1 cellular context compared by ENCODE assay signal in the genomic region with DNA sequence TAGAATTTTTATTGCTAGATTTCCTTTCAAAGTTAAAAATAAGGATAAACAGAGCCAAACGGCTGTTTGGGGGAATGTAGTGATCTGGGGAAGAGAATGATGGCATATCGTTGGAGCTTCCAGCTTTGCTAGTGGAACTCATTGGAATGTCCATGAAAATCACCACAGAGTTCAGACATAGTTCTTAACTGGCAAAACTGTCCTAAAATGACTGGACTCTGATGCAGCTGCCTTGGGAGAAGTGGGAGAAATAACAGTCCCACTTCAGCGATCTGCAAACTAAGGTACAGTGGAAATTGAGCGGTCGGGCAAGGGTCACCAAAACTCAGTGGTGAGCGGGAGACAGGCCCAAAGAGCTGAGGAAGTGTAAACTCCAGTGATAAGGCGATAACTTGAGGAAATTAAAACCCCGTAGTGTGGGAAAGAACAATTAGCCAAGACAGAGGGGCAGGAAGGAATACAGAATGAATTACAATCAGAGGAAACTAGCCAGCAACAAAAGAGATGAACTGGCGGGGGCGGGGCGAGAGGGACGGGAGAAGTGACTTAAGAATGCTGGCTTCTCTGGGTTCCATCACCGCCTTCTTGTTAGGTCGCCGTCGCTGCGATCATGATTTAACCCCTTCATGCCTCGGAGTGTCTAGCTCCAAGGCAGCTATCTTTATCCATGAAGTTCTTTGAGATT.
TF ChIP-seq lines count a peak whose summit lies in the region.

No MANE protein-coding gene starts in this region.

TF ChIP-seq in endothelial cell of umbilical vein, 7 proteins besides CTCF, POLR2A, EP300 and RAD21 (continued from another document):
- TF ChIP-seq MAX (IDR thresholded peaks at IDR 0.05; ENCODE audit: insufficient read depth, insufficient read length) (peak; percentile 8), POLR2AphosphoS5 (IDR thresholded peaks at IDR 0.05; ENCODE audit: insufficient read depth, low read depth, low read length) (peak; percentile 96), FOS (IDR thresholded peaks at IDR 0.05; ENCODE audit: borderline replicate concordance, insufficient read depth, low read length) (peak; percentile 64), MYC (IDR thresholded peaks at IDR 0.05; ENCODE audit: low read depth, low read length) (no peak)
